ENCODE assay signal across 10 cellular contexts in the genomic region with DNA sequence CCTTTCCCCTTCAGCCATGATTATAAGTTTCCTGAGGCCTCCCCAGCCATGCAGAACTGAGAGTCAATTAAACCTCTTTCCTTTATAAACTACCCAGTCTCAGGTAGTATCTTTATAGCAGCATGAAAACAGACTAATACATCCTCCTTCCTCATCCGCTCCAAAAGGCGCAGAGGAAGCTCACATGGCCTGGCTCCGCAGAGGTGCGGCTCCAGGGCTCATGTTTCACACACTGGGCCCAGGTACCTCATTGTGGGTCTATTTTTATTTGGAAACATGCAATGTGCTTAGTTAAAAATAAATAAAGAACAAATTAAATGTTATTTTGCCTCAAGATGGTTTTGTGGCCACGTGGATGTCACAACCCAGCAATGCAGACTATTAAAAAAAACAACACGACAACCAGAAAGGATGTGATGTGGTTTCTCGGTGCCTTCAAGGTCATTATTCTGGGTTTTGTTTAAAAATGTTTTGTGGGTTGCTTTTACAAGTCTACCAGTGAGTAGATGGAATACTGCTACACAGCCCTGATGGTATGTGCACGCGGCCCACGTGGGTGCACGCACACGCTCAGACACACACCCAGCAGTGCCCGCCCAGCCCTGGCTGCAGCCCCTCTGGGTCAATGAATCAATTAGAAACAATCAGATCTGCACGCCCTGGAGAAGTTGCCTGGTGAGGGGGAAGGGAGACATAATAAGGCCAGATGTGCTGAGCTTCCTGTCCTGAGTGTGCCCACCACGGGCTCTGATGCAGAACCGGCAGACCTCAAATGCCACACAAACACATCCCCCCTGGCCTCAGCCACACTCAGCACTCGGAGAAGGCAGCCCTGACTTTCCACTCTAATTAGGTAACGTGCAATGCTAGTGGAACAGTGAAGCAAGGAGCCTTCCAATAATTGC.
DNase-seq lines count a peak whose midpoint lies in the region; ATAC-seq and TF ChIP-seq lines count a peak whose summit lies in the region.
"Had no signal": no experiment of that assay in that cellular context is flagged by ENCODE, and none has a peak within 500 bp of the region (broad histone marks: within the 10 kb centered on the region; RNA-seq: fewer than 3 reads in every experiment).

No MANE protein-coding gene starts in this region.

- H3K4me1 Mint-ChIP-seq in activated CD4-positive, alpha-beta T cell treated with anti-CD3 and anti-CD28 coated beads, Interleukin-2, amount 10 ng/mL, durations not matched to agents 24 days and 14 days: peaks cover 7% of the 10 kb centered on the region

- no peak overlapping the region for H2AFZ ChIP-seq in OCI-LY1 (ENCODE audit: low read length)

- H4K20me1 ChIP-seq in OCI-LY1 (ENCODE audit: insufficient read depth, low read length): no peaks in the 10 kb centered on the region

- H3K27me3 Mint-ChIP-seq in activated CD4-positive, alpha-beta T cell treated with anti-CD3 and anti-CD28 coated beads, Interleukin-2, amount 10 ng/mL, durations not matched to agents 24 days and 14 days: peaks cover 3% of the 10 kb centered on the region

- peak; percentile 5 for DNase-seq in activated CD4-positive, alpha-beta T cell treated with anti-CD3 and anti-CD28 coated beads for 48 hours
- DNase-seq in activated CD4-positive, alpha-beta T cell treated with anti-CD3 and anti-CD28 coated beads, Interleukin-2, amount 10 ng/mL, durations not matched to agents 24 days and 14 days: no peak
- DNase-seq in fibroblast of villous mesenchyme (ENCODE audit: low read depth): peak; percentile 52
- DNase-seq in stimulated activated CD8-positive, alpha-beta memory T cell treated with anti-CD3 and anti-CD28 coated beads, Interleukin-4, amount 100 ng/mL, for 48 hours: peak; percentile 40
- DNase-seq in A673 (ENCODE audit: low spot score): no peak
- no peak for DNase-seq in cerebellar nuclear complex (lab: John Stamatoyannopoulos, UW)
- DNase-seq: GOT3 had no signal

- CTCF ChIA-PET in A673 (lab: Charles Lee): no interaction called here

- no peak for ATAC-seq in GM21825 (IDR thresholded peaks at IDR 0.05; ENCODE audit: unreplicated experiment)

- H3F3A ChIP-seq in OCI-LY1 (ENCODE audit: insufficient read depth, low read length): no peaks in the 10 kb centered on the region

- no peaks in the 10 kb centered on the region for H3K79me2 ChIP-seq in OCI-LY1 (ENCODE audit: insufficient read depth, low read length)

- no peaks in the 10 kb centered on the region for H3K9me3 ChIP-seq in OCI-LY1 (ENCODE audit: low read length)
- no peaks in the 10 kb centered on the region for H3K9me3 ChIP-seq in A673 (ENCODE audit: low read depth, low read length, poor library complexity, severe bottlenecking)

- H3K4me2 ChIP-seq in OCI-LY1 (ENCODE audit: low read length): peak overlapping the region; percentile 29; the same call in 1 of the 2 replicates

- H3K36me3 ChIP-seq in OCI-LY1 (ENCODE audit: insufficient read depth, low read length) (no peaks in the 10 kb centered on the region), A673 (ENCODE audit: insufficient read depth, low read length, poor library complexity, severe bottlenecking) (no peaks in the 10 kb centered on the region)
- H3K36me3 ChIP-seq: cardiac muscle cell had no signal

- no peak overlapping the region for H3K27ac Mint-ChIP-seq in activated CD4-positive, alpha-beta T cell treated with anti-CD3 and anti-CD28 coated beads, Interleukin-2, amount 10 ng/mL, durations not matched to agents 24 days and 14 days

- H3K27me3 ChIP-seq in OCI-LY1 (ENCODE audit: insufficient read depth, low read length) (no peaks in the 10 kb centered on the region), A673 (replicated peaks; ENCODE audit: insufficient read depth, low read depth, low read length, poor library complexity) (no peaks in the 10 kb centered on the region)
- H3K27me3 ChIP-seq: cardiac muscle cell had no signal

- no peaks in the 10 kb centered on the region for H3K36me3 Mint-ChIP-seq in activated CD4-positive, alpha-beta T cell treated with anti-CD3 and anti-CD28 coated beads, Interleukin-2, amount 10 ng/mL, durations not matched to agents 24 days and 14 days (ENCODE audit: low read depth)

- H3K4me1 ChIP-seq in OCI-LY1 (ENCODE audit: insufficient read depth, low read length, severe bottlenecking) (peaks cover 21% of the 10 kb centered on the region), A673 (ENCODE audit: insufficient read depth, low read length, poor library complexity, severe bottlenecking) (no peaks in the 10 kb centered on the region)

- no peaks in the 10 kb centered on the region for H3K9me3 Mint-ChIP-seq in activated CD4-positive, alpha-beta T cell treated with anti-CD3 and anti-CD28 coated beads, Interleukin-2, amount 10 ng/mL, durations not matched to agents 24 days and 14 days

- no peak overlapping the region for H3K4me3 ChIP-seq in OCI-LY1 (ENCODE audit: low read depth, low read length, poor library complexity, severe bottlenecking)
- H3K4me3 ChIP-seq in fibroblast of villous mesenchyme (ENCODE audit: low read depth, low read length): no peak overlapping the region
- H3K4me3 ChIP-seq in A673 (ENCODE audit: low read depth, low read length, poor library complexity, severe bottlenecking): no peak overlapping the region
- H3K4me3 ChIP-seq: cardiac muscle cell had no signal

- intact Hi-C loops in activated CD4-positive, alpha-beta T cell treated with anti-CD3 and anti-CD28 coated beads, Interleukin-2, amount 10 ng/mL, durations not matched to agents 24 days and 14 days (cut with micrococcal nuclease): no loop called here
- intact Hi-C loops in A673 (cut with micrococcal nuclease; ENCODE audit: unreplicated experiment): no loop called here

- no TSS peak for BruUV-seq in A673 (replicated peaks; lab: Mats Ljungman, UMichigan)

- H3K9ac ChIP-seq in OCI-LY1 (ENCODE audit: low read length): no peak overlapping the region

- TF ChIP-seq CTCF in OCI-LY1 (IDR thresholded peaks at IDR 0.05; ENCODE audit: low read length) (no peak), fibroblast of villous mesenchyme (IDR thresholded peaks at IDR 0.05; ENCODE audit: insufficient read depth, low read depth, low read length) (no peak), A673 (conservative IDR thresholded peaks at IDR 0.05; ENCODE audit: low read depth, low read length) (no peak)

- no peak overlapping the region for H3K4me3 Mint-ChIP-seq in activated CD4-positive, alpha-beta T cell treated with anti-CD3 and anti-CD28 coated beads, Interleukin-2, amount 10 ng/mL, durations not matched to agents 24 days and 14 days

- H3K27ac ChIP-seq in OCI-LY1 (ENCODE audit: low read depth, low read length, poor library complexity, severe bottlenecking) (peak overlapping the region; percentile 47), A673 (ENCODE audit: low read depth, low read length, poor library complexity, severe bottlenecking) (no peak overlapping the region)
- H3K27ac ChIP-seq: cardiac muscle cell had no signal

- no peaks in the 10 kb centered on the region for H3K9me2 ChIP-seq in OCI-LY1 (ENCODE audit: low read depth, low read length)

- POLR2A ChIA-PET in A673 (lab: Charles Lee; ENCODE audit: low non-redundant PET): no interaction called here

Comparison
In these comparisons a context has a peak if more than half of its experiments do, and no peak if none do; other contexts are left out.
1. DNase-seq: peak in activated CD4-positive, alpha-beta T cell treated with anti-CD3 and anti-CD28 coated beads for 48 hours (single experiment), fibroblast of villous mesenchyme (single experiment) and stimulated activated CD8-positive, alpha-beta memory T cell treated with anti-CD3 and anti-CD28 coated beads, Interleukin-4, amount 100 ng/mL, for 48 hours (single experiment); none in activated CD4-positive, alpha-beta T cell treated with anti-CD3 and anti-CD28 coated beads, Interleukin-2, amount 10 ng/mL, durations not matched to agents 24 days and 14 days (single experiment), A673 (single experiment) and cerebellar nuclear complex (0 of 2).